In the genomic region with DNA sequence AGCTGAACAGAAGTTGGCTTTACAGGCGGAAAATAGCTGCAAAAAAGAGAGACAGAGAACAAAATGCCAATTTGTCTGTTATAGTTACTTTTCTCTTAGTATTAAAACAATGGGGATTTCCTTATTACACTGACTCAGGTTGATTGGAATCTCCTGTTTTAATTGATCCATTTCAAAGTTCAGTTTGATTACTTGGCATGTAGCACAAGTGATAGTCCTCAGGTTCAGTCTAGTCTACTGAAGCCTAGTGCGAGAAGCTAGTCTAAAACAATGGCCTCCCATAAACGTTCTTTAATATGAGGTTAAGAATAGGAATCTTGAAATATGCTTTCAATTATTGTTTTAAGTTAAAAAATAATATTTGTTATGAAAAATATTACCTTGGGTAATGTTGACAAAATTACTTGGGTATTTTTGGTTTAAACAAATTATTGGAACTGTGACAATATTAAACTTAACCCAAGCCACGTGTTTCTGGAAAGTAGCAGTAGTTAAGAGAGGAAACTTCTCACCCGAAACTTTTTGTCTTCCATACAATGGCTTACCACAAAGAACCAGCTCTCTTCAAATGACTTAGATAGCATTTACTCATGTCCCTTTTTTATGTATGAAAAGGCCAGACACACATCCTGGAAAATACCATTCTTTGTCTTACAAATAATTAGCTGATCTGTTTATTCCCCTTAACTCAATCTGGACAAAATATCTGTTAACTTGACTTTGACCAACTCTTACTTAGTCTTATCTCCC, we compare ENCODE assay signal across 3 cellular contexts.
TF ChIP-seq lines count a peak whose summit lies in the region.

No MANE protein-coding gene starts in this region.

TF ChIP-seq in liver, 16 proteins besides CTCF, POLR2A, EP300 and RAD21 (continued from another document):
- no peak for TF ChIP-seq ZBTB33 (IDR thresholded peaks at IDR 0.05)
- TF ChIP-seq NR2F2 (IDR thresholded peaks at IDR 0.05) = no peak
- no peak for TF ChIP-seq HNF4G (IDR thresholded peaks at IDR 0.05)
- TF ChIP-seq, protein P1, sequence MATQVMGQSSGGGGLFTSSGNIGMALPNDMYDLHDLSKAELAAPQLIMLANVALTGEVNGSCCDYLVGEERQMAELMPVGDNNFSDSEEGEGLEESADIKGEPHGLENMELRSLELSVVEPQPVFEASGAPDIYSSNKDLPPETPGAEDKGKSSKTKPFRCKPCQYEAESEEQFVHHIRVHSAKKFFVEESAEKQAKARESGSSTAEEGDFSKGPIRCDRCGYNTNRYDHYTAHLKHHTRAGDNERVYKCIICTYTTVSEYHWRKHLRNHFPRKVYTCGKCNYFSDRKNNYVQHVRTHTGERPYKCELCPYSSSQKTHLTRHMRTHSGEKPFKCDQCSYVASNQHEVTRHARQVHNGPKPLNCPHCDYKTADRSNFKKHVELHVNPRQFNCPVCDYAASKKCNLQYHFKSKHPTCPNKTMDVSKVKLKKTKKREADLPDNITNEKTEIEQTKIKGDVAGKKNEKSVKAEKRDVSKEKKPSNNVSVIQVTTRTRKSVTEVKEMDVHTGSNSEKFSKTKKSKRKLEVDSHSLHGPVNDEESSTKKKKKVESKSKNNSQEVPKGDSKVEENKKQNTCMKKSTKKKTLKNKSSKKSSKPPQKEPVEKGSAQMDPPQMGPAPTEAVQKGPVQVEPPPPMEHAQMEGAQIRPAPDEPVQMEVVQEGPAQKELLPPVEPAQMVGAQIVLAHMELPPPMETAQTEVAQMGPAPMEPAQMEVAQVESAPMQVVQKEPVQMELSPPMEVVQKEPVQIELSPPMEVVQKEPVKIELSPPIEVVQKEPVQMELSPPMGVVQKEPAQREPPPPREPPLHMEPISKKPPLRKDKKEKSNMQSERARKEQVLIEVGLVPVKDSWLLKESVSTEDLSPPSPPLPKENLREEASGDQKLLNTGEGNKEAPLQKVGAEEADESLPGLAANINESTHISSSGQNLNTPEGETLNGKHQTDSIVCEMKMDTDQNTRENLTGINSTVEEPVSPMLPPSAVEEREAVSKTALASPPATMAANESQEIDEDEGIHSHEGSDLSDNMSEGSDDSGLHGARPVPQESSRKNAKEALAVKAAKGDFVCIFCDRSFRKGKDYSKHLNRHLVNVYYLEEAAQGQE (IDR thresholded peaks at IDR 0.05) = no peak
- TF ChIP-seq HNF4A (conservative IDR thresholded peaks at IDR 0.05) = peak; percentile 76 to 79
- TF ChIP-seq JUND (IDR thresholded peaks at IDR 0.05) = peak; percentile 11 to 13
- no peak for TF ChIP-seq GABPA (IDR thresholded peaks at IDR 0.05 in 1 of 2, conservative IDR thresholded peaks at IDR 0.05 in 1 of 2)
- no peak for TF ChIP-seq EGR1 (IDR thresholded peaks at IDR 0.05; ENCODE audit: low read depth in 2 of 2)
- TF ChIP-seq ATF3 (IDR thresholded peaks at IDR 0.05) = no peak
- no peak for TF ChIP-seq FOXA1 (IDR thresholded peaks at IDR 0.05)
- peak; percentile 42 for TF ChIP-seq SP1 (IDR thresholded peaks at IDR 0.05)
- no peak for TF ChIP-seq TAF1 (conservative IDR thresholded peaks at IDR 0.05)
- peak; percentile 64 for TF ChIP-seq YY1 (IDR thresholded peaks at IDR 0.05)
- no peak for TF ChIP-seq FOXA2 (IDR thresholded peaks at IDR 0.05)
- TF ChIP-seq RXRA (IDR thresholded peaks at IDR 0.05) = peak in 1 of 2 donors; percentile 31
TF ChIP-seq in liver: peak in this region for 5.

TF ChIP-seq in HepG2, 621 proteins besides CTCF, POLR2A, EP300 and RAD21 (continued from another document):
- TF ChIP-seq ZC3H4 (CRISPR knock-in tag; IDR thresholded peaks at IDR 0.05; ENCODE audit: borderline replicate concordance) = no peak
- TF ChIP-seq, protein P2, sequence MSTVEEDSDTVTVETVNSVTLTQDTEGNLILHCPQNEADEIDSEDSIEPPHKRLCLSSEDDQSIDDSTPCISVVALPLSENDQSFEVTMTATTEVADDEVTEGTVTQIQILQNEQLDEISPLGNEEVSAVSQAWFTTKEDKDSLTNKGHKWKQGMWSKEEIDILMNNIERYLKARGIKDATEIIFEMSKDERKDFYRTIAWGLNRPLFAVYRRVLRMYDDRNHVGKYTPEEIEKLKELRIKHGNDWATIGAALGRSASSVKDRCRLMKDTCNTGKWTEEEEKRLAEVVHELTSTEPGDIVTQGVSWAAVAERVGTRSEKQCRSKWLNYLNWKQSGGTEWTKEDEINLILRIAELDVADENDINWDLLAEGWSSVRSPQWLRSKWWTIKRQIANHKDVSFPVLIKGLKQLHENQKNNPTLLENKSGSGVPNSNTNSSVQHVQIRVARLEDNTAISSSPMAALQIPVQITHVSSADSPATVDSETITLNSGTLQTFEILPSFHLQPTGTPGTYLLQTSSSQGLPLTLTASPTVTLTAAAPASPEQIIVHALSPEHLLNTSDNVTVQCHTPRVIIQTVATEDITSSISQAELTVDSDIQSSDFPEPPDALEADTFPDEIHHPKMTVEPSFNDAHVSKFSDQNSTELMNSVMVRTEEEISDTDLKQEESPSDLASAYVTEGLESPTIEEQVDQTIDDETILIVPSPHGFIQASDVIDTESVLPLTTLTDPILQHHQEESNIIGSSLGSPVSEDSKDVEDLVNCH (CRISPR knock-in tag; IDR thresholded peaks at IDR 0.05) = no peak
- no peak for TF ChIP-seq RELA (CRISPR knock-in tag; IDR thresholded peaks at IDR 0.05)
- no peak for TF ChIP-seq ZNF687 (CRISPR knock-in tag; IDR thresholded peaks at IDR 0.05)
- TF ChIP-seq ETV6 (CRISPR knock-in tag; conservative IDR thresholded peaks at IDR 0.05) = no peak
- no peak for TF ChIP-seq SP2 (CRISPR knock-in tag; IDR thresholded peaks at IDR 0.05)
- TF ChIP-seq ATF7 (IDR thresholded peaks at IDR 0.05) = no peak
- no peak for TF ChIP-seq ATF7 (CRISPR knock-in tag; IDR thresholded peaks at IDR 0.05)
- TF ChIP-seq ZFP82 (CRISPR knock-in tag; IDR thresholded peaks at IDR 0.05; ENCODE audit: borderline replicate concordance) = no peak
- no peak for TF ChIP-seq CHCHD3 (CRISPR knock-in tag; IDR thresholded peaks at IDR 0.05)
- no peak for TF ChIP-seq CCDC6 (CRISPR knock-in tag; IDR thresholded peaks at IDR 0.05)
- no peak for TF ChIP-seq CAMTA2 (CRISPR knock-in tag; IDR thresholded peaks at IDR 0.05; ENCODE audit: borderline replicate concordance)
- TF ChIP-seq SRSF1 (optimal IDR thresholded peaks at IDR 0.05; ENCODE audit: low read depth, low read length) = no peak
- TF ChIP-seq GTF2F1 (IDR thresholded peaks at IDR 0.05; ENCODE audit: low read length) = no peak

TF ChIP-seq in GM12878, 131 proteins besides CTCF, POLR2A, EP300 and RAD21 (continued from another document):
- no peak for TF ChIP-seq ZBTB11 (CRISPR knock-in tag; IDR thresholded peaks at IDR 0.05)
- TF ChIP-seq IKZF2 (IDR thresholded peaks at IDR 0.05) = 0 out of 4 replicates have a peak, but pooled peaks of 1 of the 2 experiments have one; percentile 9
- no peak for TF ChIP-seq TAF1 (IDR thresholded peaks at IDR 0.05; ENCODE audit: borderline replicate concordance, low read depth, low read length)
- TF ChIP-seq CEBPZ (IDR thresholded peaks at IDR 0.05; ENCODE audit: low read depth, low read length) = no peak
- TF ChIP-seq BCL3 (IDR thresholded peaks at IDR 0.05; ENCODE audit: borderline replicate concordance, insufficient read depth, low read depth, low read length, poor library complexity, severe bottlenecking) = no peak
- TF ChIP-seq NFIC (IDR thresholded peaks at IDR 0.05; ENCODE audit: low read depth, low read length) = no peak
- TF ChIP-seq IKZF1 (conservative IDR thresholded peaks at IDR 0.05) = 0 out of 2 replicates have a peak, but pooled peaks have one; percentile 29
